ENCODE assay signal across 12 cellular contexts in the genomic region with DNA sequence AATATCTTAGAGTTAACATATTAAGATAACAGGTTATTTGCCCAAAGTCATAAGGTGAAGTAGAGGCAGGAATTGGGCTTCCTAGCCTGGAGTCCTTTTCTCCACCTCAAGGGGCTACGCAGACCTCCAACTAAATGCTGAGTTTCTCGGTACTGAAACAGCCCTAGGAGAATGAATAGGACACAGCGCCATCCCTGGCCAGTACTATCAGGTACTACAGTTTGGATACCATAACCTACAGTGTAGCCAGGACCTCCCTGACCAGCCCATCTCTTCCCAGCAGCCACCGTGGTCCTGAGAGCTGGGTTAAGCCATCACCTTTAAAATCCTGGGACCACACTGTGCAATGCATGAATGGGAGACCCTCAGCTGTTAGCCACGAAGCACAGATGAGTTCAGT. TPM values are rescaled to one million over a fixed set of nuclear protein-coding genes. Genes with fewer than 3 reads are reported as not detected.
A peak's percentile ranks its signal among the peaks of the same experiment; 100 is the strongest.
DNase-seq lines count a peak whose midpoint lies in the region; ATAC-seq and TF ChIP-seq lines count a peak whose summit lies in the region.
"Had no signal": no experiment of that assay in that cellular context is flagged by ENCODE, and none has a peak within 500 bp of the region (broad histone marks: within the 10 kb centered on the region; RNA-seq: fewer than 3 reads in every experiment).

No MANE protein-coding gene starts in this region.

- no peak overlapping the region for H3K4me3 Mint-ChIP-seq in CD4-positive, alpha-beta memory T cell
- H3K4me3 Mint-ChIP-seq in natural killer cell, result no peak overlapping the region
- H3K4me3 Mint-ChIP-seq in stimulated activated memory B cell treated with anti-CD40 and anti-IgM and Interleukin-4, amounts not matched to agents 10 μg/mL and 1 μg/mL and 100 μg/mL, for 72 hours, result no peak overlapping the region

- H2AFZ ChIP-seq in HCT116 (ENCODE audit: low read depth, low read length, poor library complexity, severe bottlenecking), result no peak overlapping the region

- RAD21 ChIA-PET in HCT116 (lab: Charles Lee; ENCODE audit: low non-redundant PET in 1 of 2, low total read pairs in 2 of 2, uncharacterized antibody in 2 of 2, unreplicated experiment in 2 of 2), result no interaction called here

- no peak for TF ChIP-seq RAD21 in HCT116 (IDR thresholded peaks at IDR 0.05; ENCODE audit: low read depth)

- no peaks in the 10 kb centered on the region for H4K20me1 ChIP-seq in HCT116 (ENCODE audit: insufficient read depth)

- no TSS peak for BruUV-seq in HCT116 (replicated peaks; lab: Mats Ljungman, UMichigan)

- H3K36me3 ChIP-seq in CD4-positive, alpha-beta memory T cell (ENCODE audit: insufficient read depth, low read length), result peaks cover 83% of the 10 kb centered on the region
- H3K36me3 ChIP-seq in HCT116 (ENCODE audit: control insufficient read depth in 1 of 2, insufficient read depth in 2 of 2, low read length in 2 of 2), result peaks cover 21 to 22% of the 10 kb centered on the region in 2 experiments
- peaks cover 86% of the 10 kb centered on the region for H3K36me3 ChIP-seq in effector memory CD4-positive, alpha-beta T cell (ENCODE audit: control insufficient read depth, insufficient read depth, low read length)

- no peak for DNase-seq in CD4-positive, alpha-beta memory T cell
- DNase-seq in HCT116 (ENCODE audit: low read depth, low spot score) (no peak), natural killer cell (no peak), right cardiac atrium (no peak)
- no peak for DNase-seq in effector memory CD4-positive, alpha-beta T cell
- DNase-seq: activated gamma-delta T cell treated with Interleukin-2 at 50 U/mL for 16 hours, aorta, DMS53, NCI-H1436 had no signal

- H3K27ac ChIP-seq in CD4-positive, alpha-beta memory T cell (ENCODE audit: low read depth, low read length), result no peak overlapping the region
- H3K27ac ChIP-seq in HCT116 (ENCODE audit: low read depth, low read length) (no peak overlapping the region), right cardiac atrium (ENCODE audit: low read length) (no peak overlapping the region)
- H3K27ac ChIP-seq in effector memory CD4-positive, alpha-beta T cell (ENCODE audit: insufficient read depth, low read length, poor library complexity, severe bottlenecking), result peak overlapping the region; percentile 16
- H3K27ac ChIP-seq: prostate gland had no signal

- H3K9me2 ChIP-seq in HCT116 (ENCODE audit: insufficient read depth), result no peaks in the 10 kb centered on the region

- WGBS in right cardiac atrium, result 69% methylated on average over 5 of the region's 5 CpGs

- no peaks in the 10 kb centered on the region for H3K27me3 Mint-ChIP-seq in CD4-positive, alpha-beta memory T cell
- no peaks in the 10 kb centered on the region for H3K27me3 Mint-ChIP-seq in natural killer cell (ENCODE audit: low read depth in 2 of 2)
- H3K27me3 Mint-ChIP-seq in stimulated activated memory B cell treated with anti-CD40 and anti-IgM and Interleukin-4, amounts not matched to agents 10 μg/mL and 1 μg/mL and 100 μg/mL, for 72 hours, result no peaks in the 10 kb centered on the region

- H3K27ac Mint-ChIP-seq in CD4-positive, alpha-beta memory T cell, result peak overlapping the region in 5 of 7 donors; percentile 28 to 84 (median 63)
- H3K27ac Mint-ChIP-seq in natural killer cell, result peak overlapping the region; percentile 75 to 100
- H3K27ac Mint-ChIP-seq in stimulated activated memory B cell treated with anti-CD40 and anti-IgM and Interleukin-4, amounts not matched to agents 10 μg/mL and 1 μg/mL and 100 μg/mL, for 72 hours, result no peak overlapping the region

- no peak overlapping the region for H3K4me3 ChIP-seq in CD4-positive, alpha-beta memory T cell (ENCODE audit: low read length in 2 of 2)
- H3K4me3 ChIP-seq in HCT116 (replicated peaks in 1 of 2; ENCODE audit: low read depth in 1 of 2, low read length in 2 of 2) (no peak overlapping the region), right cardiac atrium (ENCODE audit: low read length) (no peak overlapping the region)
- H3K4me3 ChIP-seq in effector memory CD4-positive, alpha-beta T cell (ENCODE audit: insufficient read depth, low read depth, low read length, poor library complexity, severe bottlenecking), result no peak overlapping the region
- H3K4me3 ChIP-seq: prostate gland had no signal

- no peaks in the 10 kb centered on the region for H3K9me3 Mint-ChIP-seq in CD4-positive, alpha-beta memory T cell
- H3K9me3 Mint-ChIP-seq in natural killer cell, result no peaks in the 10 kb centered on the region
- H3K9me3 Mint-ChIP-seq in stimulated activated memory B cell treated with anti-CD40 and anti-IgM and Interleukin-4, amounts not matched to agents 10 μg/mL and 1 μg/mL and 100 μg/mL, for 72 hours, result no peaks in the 10 kb centered on the region

- no peaks in the 10 kb centered on the region for H3K27me3 ChIP-seq in CD4-positive, alpha-beta memory T cell (ENCODE audit: insufficient read depth, low read length)
- H3K27me3 ChIP-seq in HCT116 (ENCODE audit: insufficient read depth, low read length), result no peaks in the 10 kb centered on the region
- no peaks in the 10 kb centered on the region for H3K27me3 ChIP-seq in effector memory CD4-positive, alpha-beta T cell (replicated peaks; ENCODE audit: control insufficient read depth, insufficient read depth, low read length, poor library complexity, severe bottlenecking)
- no peaks in the 10 kb centered on the region for H3K27me3 ChIP-seq in right cardiac atrium (ENCODE audit: control insufficient read depth, insufficient read depth)

- no peak overlapping the region for H3K4me2 ChIP-seq in HCT116 (ENCODE audit: low read length)

- no peaks in the 10 kb centered on the region for H3K79me2 ChIP-seq in HCT116 (ENCODE audit: insufficient read depth, low read length)

- peak in 2 of 3 experiments; percentile 17 to 41; a peak in 2 of 6 replicates for TF ChIP-seq CTCF in HCT116 (IDR thresholded peaks at IDR 0.05 in 2 of 3, conservative IDR thresholded peaks at IDR 0.05 in 1 of 3; ENCODE audit: borderline replicate concordance in 1 of 3, insufficient read depth in 1 of 3, low read depth in 2 of 3, low read length in 2 of 3)
- TF ChIP-seq CTCF in natural killer cell (IDR thresholded peaks at IDR 0.05), result no peak

- H3K4me1 Mint-ChIP-seq in CD4-positive, alpha-beta memory T cell, result peaks cover 36 to 65% (median 46%) of the 10 kb centered on the region in 4 donors
- H3K4me1 Mint-ChIP-seq in natural killer cell, result peaks cover 65 to 70% of the 10 kb centered on the region in 2 donors
- H3K4me1 Mint-ChIP-seq in stimulated activated memory B cell treated with anti-CD40 and anti-IgM and Interleukin-4, amounts not matched to agents 10 μg/mL and 1 μg/mL and 100 μg/mL, for 72 hours, result peaks cover 35% of the 10 kb centered on the region

- H3K36me3 Mint-ChIP-seq in CD4-positive, alpha-beta memory T cell, result peaks cover 76 to 91% of the 10 kb centered on the region in 2 donors
- H3K36me3 Mint-ChIP-seq in natural killer cell, result peaks cover 50% of the 10 kb centered on the region
- peaks cover 78% of the 10 kb centered on the region for H3K36me3 Mint-ChIP-seq in stimulated activated memory B cell treated with anti-CD40 and anti-IgM and Interleukin-4, amounts not matched to agents 10 μg/mL and 1 μg/mL and 100 μg/mL, for 72 hours

- TF ChIP-seq POLR2A in HCT116 (IDR thresholded peaks at IDR 0.05; ENCODE audit: borderline replicate concordance, extremely low read depth, insufficient read depth, insufficient read length), result no peak

- H3K9ac ChIP-seq in HCT116 (ENCODE audit: low read length), result no peak overlapping the region

- no peaks in the 10 kb centered on the region for H3K9me3 ChIP-seq in CD4-positive, alpha-beta memory T cell (ENCODE audit: control insufficient read depth in 1 of 2, low read length in 2 of 2)
- H3K9me3 ChIP-seq in HCT116 (ENCODE audit: control insufficient read depth in 1 of 2, insufficient read depth in 1 of 2, low read depth in 1 of 2, low read length in 2 of 2) (no peaks in the 10 kb centered on the region), right cardiac atrium (ENCODE audit: control insufficient read depth, low read length) (no peaks in the 10 kb centered on the region)
- H3K9me3 ChIP-seq in effector memory CD4-positive, alpha-beta T cell (ENCODE audit: control insufficient read depth, low read length), result no peaks in the 10 kb centered on the region
- H3K9me3 ChIP-seq: prostate gland had no signal

- CTCF ChIA-PET in CD4-positive, alpha-beta memory T cell (lab: Charles Lee; ENCODE audit: partially characterized antibody), result interaction anchor here (1.6 to 3.0 kb wide), 3 partner anchors 11 to 39 kb away, joined by 3 to 14 read pairs (median 5); no protein-coding TSS in a partner anchor
- CTCF ChIA-PET in HCT116 (lab: Charles Lee), result interaction anchor here (1.1 kb wide), 1 partner anchor 11 kb away, joined by 3 read pairs; no protein-coding TSS in a partner anchor

- POLR2A ChIA-PET in CD4-positive, alpha-beta memory T cell (lab: Charles Lee; ENCODE audit: partially characterized antibody), result interaction anchor here (1.3 to 7.9 kb wide), 4 partner anchors 11 to 38 kb away, joined by 4 to 76 read pairs (median 7); a partner anchor contains a TSS
- POLR2A ChIA-PET in HCT116 (lab: Charles Lee), result no interaction called here

- ATAC-seq in HCT116, result peak; percentile 62
- ATAC-seq in natural killer cell, result peak in 2 of 3 donors; percentile 45 to 57
- ATAC-seq in stimulated activated memory B cell treated with anti-CD40 and anti-IgM and Interleukin-4, amounts not matched to agents 10 μg/mL and 1 μg/mL and 100 μg/mL, for 72 hours, result no peak
- no peak for ATAC-seq in right cardiac atrium
- no peak for ATAC-seq in GM21360 (IDR thresholded peaks at IDR 0.05; ENCODE audit: unreplicated experiment)

- intact Hi-C loops in CD4-positive, alpha-beta memory T cell (cut with micrococcal nuclease), result loop anchor here (5.0 kb wide), 1 partner anchor 86 kb away; no protein-coding TSS in a partner anchor
- intact Hi-C loops in HCT116 (cut with micrococcal nuclease) (no loop called here), natural killer cell (cut with micrococcal nuclease) (no loop called here), right cardiac atrium (cut with DNase I) (no loop called here)

- H3K4me1 ChIP-seq in CD4-positive, alpha-beta memory T cell (ENCODE audit: insufficient read depth, low read length), result peaks cover 34% of the 10 kb centered on the region
- H3K4me1 ChIP-seq in HCT116 (ENCODE audit: control insufficient read depth in 1 of 2, insufficient read depth in 2 of 2, low read length in 2 of 2), result no peaks in the 10 kb centered on the region
- peaks cover 20% of the 10 kb centered on the region for H3K4me1 ChIP-seq in effector memory CD4-positive, alpha-beta T cell (ENCODE audit: control insufficient read depth, insufficient read depth, low read length, poor library complexity, severe bottlenecking)
- no peaks in the 10 kb centered on the region for H3K4me1 ChIP-seq in right cardiac atrium (ENCODE audit: control insufficient read depth, insufficient read depth, low read length)
- H3K4me1 ChIP-seq: prostate gland had no signal

TF ChIP-seq in HCT116, 20 proteins besides CTCF, POLR2A, EP300 and RAD21 (continues in another document):
- no peak for TF ChIP-seq ZFX (IDR thresholded peaks at IDR 0.05)

RNA-seq across cellular contexts. Expression of a gene that starts 15.7 kb away (rescaled TPM):
- 100 to 1,000 TPM; 199 to 200 TPM for total RNA-seq in CD4-positive, alpha-beta memory T cell
- polyA plus RNA-seq in CD4-positive, alpha-beta memory T cell, result 100 to 1,000 TPM in 1 of 2 donors, 10 to 100 TPM in 1; 30.6 to 108 TPM
- total RNA-seq in HCT116 (2021; ENCODE audit: unreplicated experiment) (29.6 TPM), natural killer cell (100 to 1,000 TPM; 218 to 404 (median 347) TPM), right cardiac atrium (1 to 10 TPM; 3.7 to 5.4 (median 4.7) TPM)
- polyA plus RNA-seq in HCT116 (2012), result 11.8 and 18.1 TPM in 2 replicates
- polyA plus RNA-seq in right cardiac atrium, result 2.6 TPM

Comparison
In these comparisons a context has a peak if more than half of its experiments do, and no peak if none do; other contexts are left out.
1. ATAC-seq: peak in HCT116 (single experiment) and natural killer cell (2 of 3); none in stimulated activated memory B cell treated with anti-CD40 and anti-IgM and Interleukin-4, amounts not matched to agents 10 μg/mL and 1 μg/mL and 100 μg/mL, for 72 hours (single experiment), right cardiac atrium (0 of 2) and GM21360 (single experiment).